In the genomic region with DNA sequence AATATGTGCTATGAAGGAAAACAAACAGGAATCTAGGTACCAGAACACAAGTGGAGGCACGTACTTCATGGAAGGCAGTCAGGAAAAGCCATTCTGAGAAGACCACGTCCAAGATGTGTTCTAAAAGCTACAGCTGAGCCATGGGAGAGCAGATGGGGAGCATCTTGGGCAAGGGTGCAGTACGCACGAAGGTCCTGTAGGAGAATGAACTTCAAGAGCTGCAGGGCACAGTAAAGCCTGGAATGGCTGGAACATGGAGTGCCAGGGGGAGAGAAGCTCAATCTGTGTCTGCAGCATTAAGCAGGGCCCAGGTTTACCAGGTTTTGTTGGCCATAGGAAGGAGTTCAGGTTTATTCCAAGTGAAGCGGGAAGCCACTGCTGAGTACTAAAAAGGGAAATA, we compare ENCODE assay signal across 1 cellular context.
TF ChIP-seq lines count a peak whose summit lies in the region.

No MANE protein-coding gene starts in this region.

TF ChIP-seq in HepG2, 621 proteins besides CTCF, POLR2A, EP300 and RAD21:
- TF ChIP-seq MAF1 (CRISPR knock-in tag; IDR thresholded peaks at IDR 0.05; ENCODE audit: borderline replicate concordance) (no peak), ZNF839 (CRISPR knock-in tag; IDR thresholded peaks at IDR 0.05; ENCODE audit: borderline replicate concordance) (no peak), ZSCAN12 (CRISPR knock-in tag; IDR thresholded peaks at IDR 0.05) (no peak), ZBTB8A (CRISPR knock-in tag; IDR thresholded peaks at IDR 0.05; ENCODE audit: borderline replicate concordance, low read depth) (no peak), ATM (IDR thresholded peaks at IDR 0.05; ENCODE audit: borderline replicate concordance) (no peak), RARG (CRISPR knock-in tag; IDR thresholded peaks at IDR 0.05; ENCODE audit: low read depth) (no peak), MBNL3 (CRISPR knock-in tag; conservative IDR thresholded peaks at IDR 0.05) (no peak), ZNF720 (CRISPR knock-in tag; IDR thresholded peaks at IDR 0.05) (no peak), SATB2 (CRISPR knock-in tag; IDR thresholded peaks at IDR 0.05) (no peak), ZFX (CRISPR knock-in tag; IDR thresholded peaks at IDR 0.05; ENCODE audit: low read depth) (no peak), HNRNPLL (IDR thresholded peaks at IDR 0.05; ENCODE audit: low read depth, low read length, poor library complexity, severe bottlenecking) (no peak), CCAR2 (optimal IDR thresholded peaks at IDR 0.05; ENCODE audit: low read depth, low read length) (no peak), MEIS1 (CRISPR knock-in tag; IDR thresholded peaks at IDR 0.05; ENCODE audit: borderline replicate concordance) (no peak), DNMT1 (CRISPR knock-in tag; IDR thresholded peaks at IDR 0.05) (no peak), BHLHE40 (IDR thresholded peaks at IDR 0.05; ENCODE audit: low read length) (no peak), HNF4G (IDR thresholded peaks at IDR 0.05; ENCODE audit: borderline replicate concordance, low read depth, low read length) (no peak), HNF4G (CRISPR knock-in tag; IDR thresholded peaks at IDR 0.05; ENCODE audit: borderline replicate concordance, low read depth) (no peak)
- TF ChIP-seq, protein P1, sequence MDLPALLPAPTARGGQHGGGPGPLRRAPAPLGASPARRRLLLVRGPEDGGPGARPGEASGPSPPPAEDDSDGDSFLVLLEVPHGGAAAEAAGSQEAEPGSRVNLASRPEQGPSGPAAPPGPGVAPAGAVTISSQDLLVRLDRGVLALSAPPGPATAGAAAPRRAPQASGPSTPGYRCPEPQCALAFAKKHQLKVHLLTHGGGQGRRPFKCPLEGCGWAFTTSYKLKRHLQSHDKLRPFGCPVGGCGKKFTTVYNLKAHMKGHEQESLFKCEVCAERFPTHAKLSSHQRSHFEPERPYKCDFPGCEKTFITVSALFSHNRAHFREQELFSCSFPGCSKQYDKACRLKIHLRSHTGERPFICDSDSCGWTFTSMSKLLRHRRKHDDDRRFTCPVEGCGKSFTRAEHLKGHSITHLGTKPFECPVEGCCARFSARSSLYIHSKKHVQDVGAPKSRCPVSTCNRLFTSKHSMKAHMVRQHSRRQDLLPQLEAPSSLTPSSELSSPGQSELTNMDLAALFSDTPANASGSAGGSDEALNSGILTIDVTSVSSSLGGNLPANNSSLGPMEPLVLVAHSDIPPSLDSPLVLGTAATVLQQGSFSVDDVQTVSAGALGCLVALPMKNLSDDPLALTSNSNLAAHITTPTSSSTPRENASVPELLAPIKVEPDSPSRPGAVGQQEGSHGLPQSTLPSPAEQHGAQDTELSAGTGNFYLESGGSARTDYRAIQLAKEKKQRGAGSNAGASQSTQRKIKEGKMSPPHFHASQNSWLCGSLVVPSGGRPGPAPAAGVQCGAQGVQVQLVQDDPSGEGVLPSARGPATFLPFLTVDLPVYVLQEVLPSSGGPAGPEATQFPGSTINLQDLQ (CRISPR knock-in tag; IDR thresholded peaks at IDR 0.05), result no peak
- TF ChIP-seq, protein P2, sequence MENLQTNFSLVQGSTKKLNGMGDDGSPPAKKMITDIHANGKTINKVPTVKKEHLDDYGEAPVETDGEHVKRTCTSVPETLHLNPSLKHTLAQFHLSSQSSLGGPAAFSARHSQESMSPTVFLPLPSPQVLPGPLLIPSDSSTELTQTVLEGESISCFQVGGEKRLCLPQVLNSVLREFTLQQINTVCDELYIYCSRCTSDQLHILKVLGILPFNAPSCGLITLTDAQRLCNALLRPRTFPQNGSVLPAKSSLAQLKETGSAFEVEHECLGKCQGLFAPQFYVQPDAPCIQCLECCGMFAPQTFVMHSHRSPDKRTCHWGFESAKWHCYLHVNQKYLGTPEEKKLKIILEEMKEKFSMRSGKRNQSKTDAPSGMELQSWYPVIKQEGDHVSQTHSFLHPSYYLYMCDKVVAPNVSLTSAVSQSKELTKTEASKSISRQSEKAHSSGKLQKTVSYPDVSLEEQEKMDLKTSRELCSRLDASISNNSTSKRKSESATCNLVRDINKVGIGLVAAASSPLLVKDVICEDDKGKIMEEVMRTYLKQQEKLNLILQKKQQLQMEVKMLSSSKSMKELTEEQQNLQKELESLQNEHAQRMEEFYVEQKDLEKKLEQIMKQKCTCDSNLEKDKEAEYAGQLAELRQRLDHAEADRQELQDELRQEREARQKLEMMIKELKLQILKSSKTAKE (CRISPR knock-in tag; IDR thresholded peaks at IDR 0.05; ENCODE audit: borderline replicate concordance), result no peak
- TF ChIP-seq, protein P3, sequence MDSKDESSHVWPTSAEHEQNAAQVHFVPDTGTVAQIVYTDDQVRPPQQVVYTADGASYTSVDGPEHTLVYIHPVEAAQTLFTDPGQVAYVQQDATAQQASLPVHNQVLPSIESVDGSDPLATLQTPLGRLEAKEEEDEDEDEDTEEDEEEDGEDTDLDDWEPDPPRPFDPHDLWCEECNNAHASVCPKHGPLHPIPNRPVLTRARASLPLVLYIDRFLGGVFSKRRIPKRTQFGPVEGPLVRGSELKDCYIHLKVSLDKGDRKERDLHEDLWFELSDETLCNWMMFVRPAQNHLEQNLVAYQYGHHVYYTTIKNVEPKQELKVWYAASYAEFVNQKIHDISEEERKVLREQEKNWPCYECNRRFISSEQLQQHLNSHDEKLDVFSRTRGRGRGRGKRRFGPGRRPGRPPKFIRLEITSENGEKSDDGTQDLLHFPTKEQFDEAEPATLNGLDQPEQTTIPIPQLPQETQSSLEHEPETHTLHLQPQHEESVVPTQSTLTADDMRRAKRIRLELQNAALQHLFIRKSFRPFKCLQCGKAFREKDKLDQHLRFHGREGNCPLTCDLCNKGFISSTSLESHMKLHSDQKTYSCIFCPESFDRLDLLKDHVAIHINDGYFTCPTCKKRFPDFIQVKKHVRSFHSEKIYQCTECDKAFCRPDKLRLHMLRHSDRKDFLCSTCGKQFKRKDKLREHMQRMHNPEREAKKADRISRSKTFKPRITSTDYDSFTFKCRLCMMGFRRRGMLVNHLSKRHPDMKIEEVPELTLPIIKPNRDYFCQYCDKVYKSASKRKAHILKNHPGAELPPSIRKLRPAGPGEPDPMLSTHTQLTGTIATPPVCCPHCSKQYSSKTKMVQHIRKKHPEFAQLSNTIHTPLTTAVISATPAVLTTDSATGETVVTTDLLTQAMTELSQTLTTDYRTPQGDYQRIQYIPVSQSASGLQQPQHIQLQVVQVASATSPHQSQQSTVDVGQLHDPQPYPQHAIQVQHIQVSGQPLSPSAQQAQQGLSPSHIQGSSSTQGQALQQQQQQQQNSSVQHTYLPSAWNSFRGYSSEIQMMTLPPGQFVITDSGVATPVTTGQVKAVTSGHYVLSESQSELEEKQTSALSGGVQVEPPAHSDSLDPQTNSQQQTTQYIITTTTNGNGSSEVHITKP (CRISPR knock-in tag; IDR thresholded peaks at IDR 0.05; ENCODE audit: low read depth), result no peak
- TF ChIP-seq, protein P4, sequence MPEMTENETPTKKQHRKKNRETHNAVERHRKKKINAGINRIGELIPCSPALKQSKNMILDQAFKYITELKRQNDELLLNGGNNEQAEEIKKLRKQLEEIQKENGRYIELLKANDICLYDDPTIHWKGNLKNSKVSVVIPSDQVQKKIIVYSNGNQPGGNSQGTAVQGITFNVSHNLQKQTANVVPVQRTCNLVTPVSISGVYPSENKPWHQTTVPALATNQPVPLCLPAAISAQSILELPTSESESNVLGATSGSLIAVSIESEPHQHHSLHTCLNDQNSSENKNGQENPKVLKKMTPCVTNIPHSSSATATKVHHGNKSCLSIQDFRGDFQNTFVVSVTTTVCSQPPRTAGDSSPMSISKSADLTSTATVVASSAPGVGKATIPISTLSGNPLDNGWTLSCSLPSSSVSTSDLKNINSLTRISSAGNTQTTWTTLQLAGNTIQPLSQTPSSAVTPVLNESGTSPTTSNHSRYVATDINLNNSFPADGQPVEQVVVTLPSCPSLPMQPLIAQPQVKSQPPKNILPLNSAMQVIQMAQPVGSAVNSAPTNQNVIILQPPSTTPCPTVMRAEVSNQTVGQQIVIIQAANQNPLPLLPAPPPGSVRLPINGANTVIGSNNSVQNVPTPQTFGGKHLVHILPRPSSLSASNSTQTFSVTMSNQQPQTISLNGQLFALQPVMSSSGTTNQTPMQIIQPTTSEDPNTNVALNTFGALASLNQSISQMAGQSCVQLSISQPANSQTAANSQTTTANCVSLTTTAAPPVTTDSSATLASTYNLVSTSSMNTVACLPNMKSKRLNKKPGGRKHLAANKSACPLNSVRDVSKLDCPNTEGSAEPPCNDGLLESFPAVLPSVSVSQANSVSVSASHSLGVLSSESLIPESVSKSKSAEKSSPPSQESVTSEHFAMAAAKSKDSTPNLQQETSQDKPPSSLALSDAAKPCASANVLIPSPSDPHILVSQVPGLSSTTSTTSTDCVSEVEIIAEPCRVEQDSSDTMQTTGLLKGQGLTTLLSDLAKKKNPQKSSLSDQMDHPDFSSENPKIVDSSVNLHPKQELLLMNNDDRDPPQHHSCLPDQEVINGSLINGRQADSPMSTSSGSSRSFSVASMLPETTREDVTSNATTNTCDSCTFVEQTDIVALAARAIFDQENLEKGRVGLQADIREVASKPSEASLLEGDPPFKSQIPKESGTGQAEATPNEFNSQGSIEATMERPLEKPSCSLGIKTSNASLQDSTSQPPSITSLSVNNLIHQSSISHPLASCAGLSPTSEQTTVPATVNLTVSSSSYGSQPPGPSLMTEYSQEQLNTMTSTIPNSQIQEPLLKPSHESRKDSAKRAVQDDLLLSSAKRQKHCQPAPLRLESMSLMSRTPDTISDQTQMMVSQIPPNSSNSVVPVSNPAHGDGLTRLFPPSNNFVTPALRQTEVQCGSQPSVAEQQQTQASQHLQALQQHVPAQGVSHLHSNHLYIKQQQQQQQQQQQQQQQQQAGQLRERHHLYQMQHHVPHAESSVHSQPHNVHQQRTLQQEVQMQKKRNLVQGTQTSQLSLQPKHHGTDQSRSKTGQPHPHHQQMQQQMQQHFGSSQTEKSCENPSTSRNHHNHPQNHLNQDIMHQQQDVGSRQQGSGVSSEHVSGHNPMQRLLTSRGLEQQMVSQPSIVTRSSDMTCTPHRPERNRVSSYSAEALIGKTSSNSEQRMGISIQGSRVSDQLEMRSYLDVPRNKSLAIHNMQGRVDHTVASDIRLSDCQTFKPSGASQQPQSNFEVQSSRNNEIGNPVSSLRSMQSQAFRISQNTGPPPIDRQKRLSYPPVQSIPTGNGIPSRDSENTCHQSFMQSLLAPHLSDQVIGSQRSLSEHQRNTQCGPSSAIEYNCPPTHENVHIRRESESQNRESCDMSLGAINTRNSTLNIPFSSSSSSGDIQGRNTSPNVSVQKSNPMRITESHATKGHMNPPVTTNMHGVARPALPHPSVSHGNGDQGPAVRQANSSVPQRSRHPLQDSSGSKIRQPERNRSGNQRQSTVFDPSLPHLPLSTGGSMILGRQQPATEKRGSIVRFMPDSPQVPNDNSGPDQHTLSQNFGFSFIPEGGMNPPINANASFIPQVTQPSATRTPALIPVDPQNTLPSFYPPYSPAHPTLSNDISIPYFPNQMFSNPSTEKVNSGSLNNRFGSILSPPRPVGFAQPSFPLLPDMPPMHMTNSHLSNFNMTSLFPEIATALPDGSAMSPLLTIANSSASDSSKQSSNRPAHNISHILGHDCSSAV (CRISPR knock-in tag; IDR thresholded peaks at IDR 0.05; ENCODE audit: borderline replicate concordance), result no peak
